1 cellular context compared by ENCODE assay signal in the genomic region with DNA sequence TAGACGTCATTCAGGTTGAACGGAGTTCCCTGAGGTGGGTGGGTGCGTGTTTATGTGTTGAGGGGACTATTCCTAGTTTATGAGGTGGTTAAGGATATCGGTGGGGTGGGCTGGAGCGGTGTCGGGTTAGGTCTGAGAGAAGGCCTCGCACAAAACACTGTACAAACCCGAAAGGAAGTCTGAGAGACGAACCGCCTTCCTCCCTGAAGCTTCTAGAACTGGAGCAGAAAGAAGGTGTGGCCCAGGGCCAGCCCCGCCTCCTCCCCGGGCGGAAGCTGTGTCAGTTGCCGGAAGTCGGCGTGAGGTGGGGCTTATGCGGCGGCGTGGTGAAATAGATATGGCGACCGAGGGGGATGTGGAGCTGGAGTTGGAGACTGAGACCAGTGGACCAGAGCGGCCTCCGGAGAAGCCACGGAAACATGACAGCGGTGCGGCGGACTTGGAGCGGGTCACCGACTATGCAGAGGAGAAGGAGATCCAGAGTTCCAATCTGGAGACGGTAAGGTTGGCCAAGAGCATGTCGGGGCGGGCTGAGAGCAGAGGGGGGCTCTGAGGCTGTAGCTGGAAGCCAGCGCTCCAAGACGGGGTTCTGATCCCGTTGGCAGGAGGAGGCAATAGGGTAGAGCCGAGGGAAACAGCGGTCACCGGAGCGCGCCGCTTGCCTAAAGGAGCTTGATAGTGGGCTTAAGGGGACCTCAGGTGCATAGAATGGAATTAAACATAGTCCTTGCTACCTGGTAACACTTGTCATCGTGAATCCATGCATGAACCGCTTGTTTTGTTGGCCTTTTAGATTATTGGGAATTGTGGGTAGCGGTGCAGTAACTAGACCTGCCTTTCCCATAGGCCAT.
TF ChIP-seq lines count a peak whose summit lies in the region.

Gene HYPK (plus strand): TSS at position 314 of the 851 bp plus-strand sequence. CDS start 24 bp downstream, at position 338.

TF ChIP-seq in K562, 482 proteins besides CTCF, POLR2A, EP300 and RAD21 (continued from another document and continues in another):
- TF ChIP-seq, protein P1, sequence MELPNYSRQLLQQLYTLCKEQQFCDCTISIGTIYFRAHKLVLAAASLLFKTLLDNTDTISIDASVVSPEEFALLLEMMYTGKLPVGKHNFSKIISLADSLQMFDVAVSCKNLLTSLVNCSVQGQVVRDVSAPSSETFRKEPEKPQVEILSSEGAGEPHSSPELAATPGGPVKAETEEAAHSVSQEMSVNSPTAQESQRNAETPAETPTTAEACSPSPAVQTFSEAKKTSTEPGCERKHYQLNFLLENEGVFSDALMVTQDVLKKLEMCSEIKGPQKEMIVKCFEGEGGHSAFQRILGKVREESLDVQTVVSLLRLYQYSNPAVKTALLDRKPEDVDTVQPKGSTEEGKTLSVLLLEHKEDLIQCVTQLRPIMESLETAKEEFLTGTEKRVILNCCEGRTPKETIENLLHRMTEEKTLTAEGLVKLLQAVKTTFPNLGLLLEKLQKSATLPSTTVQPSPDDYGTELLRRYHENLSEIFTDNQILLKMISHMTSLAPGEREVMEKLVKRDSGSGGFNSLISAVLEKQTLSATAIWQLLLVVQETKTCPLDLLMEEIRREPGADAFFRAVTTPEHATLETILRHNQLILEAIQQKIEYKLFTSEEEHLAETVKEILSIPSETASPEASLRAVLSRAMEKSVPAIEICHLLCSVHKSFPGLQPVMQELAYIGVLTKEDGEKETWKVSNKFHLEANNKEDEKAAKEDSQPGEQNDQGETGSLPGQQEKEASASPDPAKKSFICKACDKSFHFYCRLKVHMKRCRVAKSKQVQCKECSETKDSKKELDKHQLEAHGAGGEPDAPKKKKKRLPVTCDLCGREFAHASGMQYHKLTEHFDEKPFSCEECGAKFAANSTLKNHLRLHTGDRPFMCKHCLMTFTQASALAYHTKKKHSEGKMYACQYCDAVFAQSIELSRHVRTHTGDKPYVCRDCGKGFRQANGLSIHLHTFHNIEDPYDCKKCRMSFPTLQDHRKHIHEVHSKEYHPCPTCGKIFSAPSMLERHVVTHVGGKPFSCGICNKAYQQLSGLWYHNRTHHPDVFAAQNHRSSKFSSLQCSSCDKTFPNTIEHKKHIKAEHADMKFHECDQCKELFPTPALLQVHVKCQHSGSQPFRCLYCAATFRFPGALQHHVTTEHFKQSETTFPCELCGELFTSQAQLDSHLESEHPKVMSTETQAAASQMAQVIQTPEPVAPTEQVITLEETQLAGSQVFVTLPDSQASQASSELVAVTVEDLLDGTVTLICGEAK (IDR thresholded peaks at IDR 0.05), result peak; percentile 93
- TF ChIP-seq, protein P1 (CRISPR knock-in tag; IDR thresholded peaks at IDR 0.05), result no peak
- TF ChIP-seq KDM5B (IDR thresholded peaks at IDR 0.05; ENCODE audit: insufficient replicate concordance, low read depth, low read length), result peak; percentile 83
- no peak for TF ChIP-seq HNRNPK (IDR thresholded peaks at IDR 0.05; ENCODE audit: low read depth, low read length, poor library complexity, severe bottlenecking)
- TF ChIP-seq, protein P2, sequence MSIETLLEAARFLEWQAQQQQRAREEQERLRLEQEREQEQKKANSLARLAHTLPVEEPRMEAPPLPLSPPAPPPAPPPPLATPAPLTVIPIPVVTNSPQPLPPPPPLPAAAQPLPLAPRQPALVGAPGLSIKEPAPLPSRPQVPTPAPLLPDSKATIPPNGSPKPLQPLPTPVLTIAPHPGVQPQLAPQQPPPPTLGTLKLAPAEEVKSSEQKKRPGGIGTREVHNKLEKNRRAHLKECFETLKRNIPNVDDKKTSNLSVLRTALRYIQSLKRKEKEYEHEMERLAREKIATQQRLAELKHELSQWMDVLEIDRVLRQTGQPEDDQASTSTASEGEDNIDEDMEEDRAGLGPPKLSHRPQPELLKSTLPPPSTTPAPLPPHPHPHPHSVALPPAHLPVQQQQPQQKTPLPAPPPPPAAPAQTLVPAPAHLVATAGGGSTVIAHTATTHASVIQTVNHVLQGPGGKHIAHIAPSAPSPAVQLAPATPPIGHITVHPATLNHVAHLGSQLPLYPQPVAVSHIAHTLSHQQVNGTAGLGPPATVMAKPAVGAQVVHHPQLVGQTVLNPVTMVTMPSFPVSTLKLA (conservative IDR thresholded peaks at IDR 0.05), result peak; percentile 92 to 95
- no peak for TF ChIP-seq NR4A1 (CRISPR knock-in tag; IDR thresholded peaks at IDR 0.05)
- no peak for TF ChIP-seq NR4A1 (tag; IDR thresholded peaks at IDR 0.05)
- TF ChIP-seq THAP12 (CRISPR knock-in tag; IDR thresholded peaks at IDR 0.05), result 0 out of 2 replicates have a peak, but pooled peaks have one; percentile 30
- peak; percentile 70; the same call in 1 of the 2 replicates for TF ChIP-seq PHB (CRISPR knock-in tag; IDR thresholded peaks at IDR 0.05)
- TF ChIP-seq EP400 (IDR thresholded peaks at IDR 0.05), result peak; percentile 96
- TF ChIP-seq ID3 (CRISPR knock-in tag; IDR thresholded peaks at IDR 0.05), result no peak
- no peak for TF ChIP-seq ID3 (tag; IDR thresholded peaks at IDR 0.05)
- TF ChIP-seq CHD1 (IDR thresholded peaks at IDR 0.05; ENCODE audit: low read length), result peak; percentile 56
- TF ChIP-seq MYNN (IDR thresholded peaks at IDR 0.05), result peak; percentile 35; the same call in 1 of the 2 replicates
- no peak for TF ChIP-seq MYNN (CRISPR knock-in tag; IDR thresholded peaks at IDR 0.05)
- TF ChIP-seq POLR2G (IDR thresholded peaks at IDR 0.05; ENCODE audit: low read depth, low read length), result peak; percentile 94
- TF ChIP-seq POLR2H (tag; IDR thresholded peaks at IDR 0.05; ENCODE audit: low read depth), result peak; percentile 36; the same call in 1 of the 2 replicates
- no peak for TF ChIP-seq ZSCAN32 (CRISPR knock-in tag; IDR thresholded peaks at IDR 0.05)
- peak; percentile 66; the same call in 1 of the 2 replicates for TF ChIP-seq NBN (IDR thresholded peaks at IDR 0.05; ENCODE audit: low read depth)
- peak; percentile 89 to 93; a peak in 3 of 4 replicates for TF ChIP-seq SIN3A (IDR thresholded peaks at IDR 0.05; ENCODE audit: borderline replicate concordance in 2 of 2, control insufficient read depth in 1 of 2, low read depth in 2 of 2, low read length in 2 of 2)
- no peak for TF ChIP-seq FOXM1 (IDR thresholded peaks at IDR 0.05; ENCODE audit: low read depth)
- TF ChIP-seq FOXM1 (CRISPR knock-in tag; IDR thresholded peaks at IDR 0.05; ENCODE audit: low read depth), result no peak
- 0 out of 2 replicates have a peak, but pooled peaks have one; percentile 25 for TF ChIP-seq PTBP1 (IDR thresholded peaks at IDR 0.05; ENCODE audit: low read depth, low read length)
- TF ChIP-seq ATF1 (CRISPR knock-in tag; IDR thresholded peaks at IDR 0.05), result no peak
- TF ChIP-seq ATF1 (tag; IDR thresholded peaks at IDR 0.05), result peak; percentile 80
- TF ChIP-seq MEF2A (IDR thresholded peaks at IDR 0.05; ENCODE audit: control insufficient read depth, low read depth, low read length), result no peak
- no peak for TF ChIP-seq ZMIZ1 (IDR thresholded peaks at IDR 0.05; ENCODE audit: low read depth in 2 of 2, low read length in 2 of 2)
- TF ChIP-seq ZNF324 (CRISPR knock-in tag; IDR thresholded peaks at IDR 0.05), result 0 out of 2 replicates have a peak, but pooled peaks have one; percentile 7
- peak; percentile 48 for TF ChIP-seq CEBPB (tag; IDR thresholded peaks at IDR 0.05)
- TF ChIP-seq, protein P3, sequence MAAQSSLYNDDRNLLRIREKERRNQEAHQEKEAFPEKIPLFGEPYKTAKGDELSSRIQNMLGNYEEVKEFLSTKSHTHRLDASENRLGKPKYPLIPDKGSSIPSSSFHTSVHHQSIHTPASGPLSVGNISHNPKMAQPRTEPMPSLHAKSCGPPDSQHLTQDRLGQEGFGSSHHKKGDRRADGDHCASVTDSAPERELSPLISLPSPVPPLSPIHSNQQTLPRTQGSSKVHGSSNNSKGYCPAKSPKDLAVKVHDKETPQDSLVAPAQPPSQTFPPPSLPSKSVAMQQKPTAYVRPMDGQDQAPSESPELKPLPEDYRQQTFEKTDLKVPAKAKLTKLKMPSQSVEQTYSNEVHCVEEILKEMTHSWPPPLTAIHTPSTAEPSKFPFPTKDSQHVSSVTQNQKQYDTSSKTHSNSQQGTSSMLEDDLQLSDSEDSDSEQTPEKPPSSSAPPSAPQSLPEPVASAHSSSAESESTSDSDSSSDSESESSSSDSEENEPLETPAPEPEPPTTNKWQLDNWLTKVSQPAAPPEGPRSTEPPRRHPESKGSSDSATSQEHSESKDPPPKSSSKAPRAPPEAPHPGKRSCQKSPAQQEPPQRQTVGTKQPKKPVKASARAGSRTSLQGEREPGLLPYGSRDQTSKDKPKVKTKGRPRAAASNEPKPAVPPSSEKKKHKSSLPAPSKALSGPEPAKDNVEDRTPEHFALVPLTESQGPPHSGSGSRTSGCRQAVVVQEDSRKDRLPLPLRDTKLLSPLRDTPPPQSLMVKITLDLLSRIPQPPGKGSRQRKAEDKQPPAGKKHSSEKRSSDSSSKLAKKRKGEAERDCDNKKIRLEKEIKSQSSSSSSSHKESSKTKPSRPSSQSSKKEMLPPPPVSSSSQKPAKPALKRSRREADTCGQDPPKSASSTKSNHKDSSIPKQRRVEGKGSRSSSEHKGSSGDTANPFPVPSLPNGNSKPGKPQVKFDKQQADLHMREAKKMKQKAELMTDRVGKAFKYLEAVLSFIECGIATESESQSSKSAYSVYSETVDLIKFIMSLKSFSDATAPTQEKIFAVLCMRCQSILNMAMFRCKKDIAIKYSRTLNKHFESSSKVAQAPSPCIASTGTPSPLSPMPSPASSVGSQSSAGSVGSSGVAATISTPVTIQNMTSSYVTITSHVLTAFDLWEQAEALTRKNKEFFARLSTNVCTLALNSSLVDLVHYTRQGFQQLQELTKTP (IDR thresholded peaks at IDR 0.05; ENCODE audit: low read depth in 1 of 2, partially characterized antibody in 2 of 2), result peak; percentile 13 to 47
- peak; percentile 83 for TF ChIP-seq HMGN3 (IDR thresholded peaks at IDR 0.05; ENCODE audit: borderline replicate concordance, extremely low read depth, insufficient read length, low read depth, low read length)
- peak; percentile 81; the same call in 1 of the 2 replicates for TF ChIP-seq ETV5 (CRISPR knock-in tag; IDR thresholded peaks at IDR 0.05; ENCODE audit: low read depth)
- no peak for TF ChIP-seq RBM25 (IDR thresholded peaks at IDR 0.05; ENCODE audit: low read depth, low read length, severe bottlenecking)
- TF ChIP-seq ZFPM2 (CRISPR knock-in tag; IDR thresholded peaks at IDR 0.05), result 0 out of 2 replicates have a peak, but pooled peaks have one; percentile 46
